In genomic region chr1:203084588-203085527, GRCh38 we compare ENCODE assay signal across 10 cellular contexts. TPM values are rescaled to one million over a fixed set of nuclear protein-coding genes. Genes with fewer than 3 reads are reported as not detected.
DNase-seq lines count a peak whose midpoint lies in the region; ATAC-seq and TF ChIP-seq lines count a peak whose summit lies in the region.
"Had no signal": no experiment of that assay in that cellular context is flagged by ENCODE, and none has a peak within 500 bp of the region (broad histone marks: within the 10 kb centered on the region; RNA-seq: fewer than 3 reads in every experiment).

No MANE protein-coding gene starts in this region.

- TF ChIP-seq CTCF in C4-2B (conservative IDR thresholded peaks at IDR 0.05) (peak; percentile 69), H9 (conservative IDR thresholded peaks at IDR 0.05) (peak; percentile 93)

- H2BK5ac ChIP-seq in H9 (ENCODE audit: insufficient read length, low read length): no peak overlapping the region

- H3K79me2 ChIP-seq in H9 (ENCODE audit: insufficient read depth, low read length): no peaks in the 10 kb centered on the region

- no peaks in the 10 kb centered on the region for H3K9me3 Mint-ChIP-seq in H9
- H3K9me3 Mint-ChIP-seq in activated T-helper 17 cell treated with anti-CD3 and anti-CD28 coated beads, Interleukin-2, amount 50 U/mL, for 72 hours: no peaks in the 10 kb centered on the region

- H2BK12ac ChIP-seq in H9 (ENCODE audit: insufficient read length, low read depth, low read length): no peak overlapping the region

- no peaks in the 10 kb centered on the region for H3K9me3 ChIP-seq in H9 (ENCODE audit: control insufficient read depth, low read depth, low read length)
- H3K9me3 ChIP-seq: breast epithelium had no signal

- no peak overlapping the region for H3K4ac ChIP-seq in H9 (ENCODE audit: low read depth, low read length)

- WGBS in H9 (ENCODE audit: extremely low coverage, insufficient read length, low lambda C conversion rate): no CpG with 5 or more reads among the region's 14 CpGs

- H3K4me1 ChIP-seq in H9 (ENCODE audit: insufficient read depth, low read length): peaks cover 9% of the 10 kb centered on the region
- H3K4me1 ChIP-seq: breast epithelium had no signal

- H3K79me1 ChIP-seq in H9 (ENCODE audit: insufficient read depth, low read depth, low read length, poor library complexity, severe bottlenecking): no peaks in the 10 kb centered on the region

- H2BK15ac ChIP-seq in H9 (ENCODE audit: low read depth, low read length): no peak overlapping the region

- H3K9ac ChIP-seq in H9 (ENCODE audit: extremely low read depth, insufficient read length, low read length): no peak overlapping the region

- no peak overlapping the region for H3K23ac ChIP-seq in H9 (ENCODE audit: insufficient read length, low read depth, low read length)

- H3K56ac ChIP-seq in H9 (ENCODE audit: insufficient read length, low read depth, low read length): no peak overlapping the region

- peaks cover 45 to 54% of the 10 kb centered on the region in 2 experiments for H3K4me1 Mint-ChIP-seq in H9
- H3K4me1 Mint-ChIP-seq in activated T-helper 17 cell treated with anti-CD3 and anti-CD28 coated beads, Interleukin-2, amount 50 U/mL, for 72 hours: no peaks in the 10 kb centered on the region

- H3K27me3 Mint-ChIP-seq in H9 (ENCODE audit: low read depth): peaks cover 2% of the 10 kb centered on the region; the same call in 1 of the 2 replicates
- H3K27me3 Mint-ChIP-seq in activated T-helper 17 cell treated with anti-CD3 and anti-CD28 coated beads, Interleukin-2, amount 50 U/mL, for 72 hours: peaks cover 18% of the 10 kb centered on the region

- H2AK5ac ChIP-seq in H9 (ENCODE audit: insufficient read length, low read length): no peak overlapping the region

- no peaks in the 10 kb centered on the region for H3K27me3 ChIP-seq in H9 (ENCODE audit: insufficient read depth, low read length)
- H3K27me3 ChIP-seq: breast epithelium had no signal

- H3K23me2 ChIP-seq in H9 (ENCODE audit: insufficient read length, low read depth, low read length, poor library complexity, severe bottlenecking): no peaks in the 10 kb centered on the region

- H3K14ac ChIP-seq in H9 (ENCODE audit: insufficient read depth, low read length): no peak overlapping the region

- H3K4me2 ChIP-seq in H9 (ENCODE audit: insufficient read depth, insufficient read length, low read length): no peak overlapping the region

- peak; percentile 40 for ATAC-seq in activated T-helper 17 cell treated with anti-CD3 and anti-CD28 coated beads, Interleukin-2, amount 50 U/mL, for 72 hours (replicated peaks)

- H3T11ph ChIP-seq in H9 (ENCODE audit: low read length): no peak overlapping the region

- no peak overlapping the region for H4K8ac ChIP-seq in H9 (replicated peaks; ENCODE audit: insufficient read length, low read depth, low read length)

- H3K36me3 Mint-ChIP-seq in H9 (ENCODE audit: insufficient read depth in 1 of 3, low read depth in 3 of 3): no peaks in the 10 kb centered on the region
- no peaks in the 10 kb centered on the region for H3K36me3 Mint-ChIP-seq in activated T-helper 17 cell treated with anti-CD3 and anti-CD28 coated beads, Interleukin-2, amount 50 U/mL, for 72 hours (ENCODE audit: low read depth)

- H4K20me1 ChIP-seq in H9 (ENCODE audit: control insufficient read depth, insufficient read depth, insufficient read length): peaks cover 3% of the 10 kb centered on the region

- H3K27ac ChIP-seq in C4-2B: no peak overlapping the region
- no peak overlapping the region for H3K27ac ChIP-seq in H9 (ENCODE audit: insufficient read length, low read depth, low read length)
- H3K27ac ChIP-seq: breast epithelium had no signal

- H3K18ac ChIP-seq in H9 (ENCODE audit: insufficient read length, low read depth, low read length): no peak overlapping the region

- H2BK20ac ChIP-seq in H9 (ENCODE audit: low read depth, low read length, poor library complexity, severe bottlenecking): no peak overlapping the region

- H3K27ac Mint-ChIP-seq in H9: no peak overlapping the region; a peak in 1 of 7 replicates
- H3K27ac Mint-ChIP-seq in activated T-helper 17 cell treated with anti-CD3 and anti-CD28 coated beads, Interleukin-2, amount 50 U/mL, for 72 hours: no peak overlapping the region

- no peak overlapping the region for H2BK120ac ChIP-seq in H9 (ENCODE audit: low read depth, low read length, poor library complexity, severe bottlenecking)

- H4K91ac ChIP-seq in H9 (ENCODE audit: insufficient read length, low read depth, low read length): no peak overlapping the region

- no peak overlapping the region for H2AFZ ChIP-seq in H9 (ENCODE audit: low read length)

- DNase-seq in H9 (peak; percentile 78), myocyte (ENCODE audit: low read depth) (peak; percentile 79), pons (ENCODE audit: low spot score) (no peak), putamen (ENCODE audit: low spot score) (no peak), activated gamma-delta T cell treated with Interleukin-2 at 50 U/mL for 16 hours (no peak), GM19240 (ENCODE audit: insufficient read length, low spot score) (no peak)
- DNase-seq: NK-92 treated with Interleukin-12 subunit alpha and Interleukin-12 subunit beta, amount 100 ng/mL, for 24 hours had no signal

- no peak overlapping the region for H3K4me3 Mint-ChIP-seq in H9
- H3K4me3 Mint-ChIP-seq in activated T-helper 17 cell treated with anti-CD3 and anti-CD28 coated beads, Interleukin-2, amount 50 U/mL, for 72 hours: no peak overlapping the region

- H4K5ac ChIP-seq in H9 (ENCODE audit: insufficient read length, low read depth, low read length): no peak overlapping the region

RNA-seq across cellular contexts. Expression of gene MYOG, which starts 1.0 kb away (rescaled TPM):
- not detected in 2 replicates for total RNA-seq in H9 (2021)
- total RNA-seq in activated T-helper 17 cell treated with anti-CD3 and anti-CD28 coated beads, Interleukin-2, amount 50 U/mL, for 72 hours: not detected
- total RNA-seq in myocyte: 882 and 1,586 TPM in 2 replicates
- polyA plus RNA-seq in myocyte (2012): 367 TPM
- total RNA-seq: breast epithelium had no signal

RNA-seq across cellular contexts. Expression of gene ADORA1, which starts 42.7 kb away (rescaled TPM):
- total RNA-seq in H9 (2021): 1.3 and 3.0 TPM in 2 replicates
- not detected for total RNA-seq in activated T-helper 17 cell treated with anti-CD3 and anti-CD28 coated beads, Interleukin-2, amount 50 U/mL, for 72 hours
- total RNA-seq in myocyte: 27.4 and 42.0 TPM in 2 replicates
- 75.1 TPM for polyA plus RNA-seq in myocyte (2012)

RNA-seq across cellular contexts. Expression of gene PPFIA4, which starts 58.6 kb away (rescaled TPM):
- total RNA-seq in H9 (2021): 2.8 and 3.9 TPM in 2 replicates
- 100 to 1,000 TPM in 1 of 2 donors, 10 to 100 TPM in 1; 38.1 to 244 TPM for total RNA-seq in activated T-helper 17 cell treated with anti-CD3 and anti-CD28 coated beads, Interleukin-2, amount 50 U/mL, for 72 hours
- total RNA-seq in myocyte: 122 and 180 TPM in 2 replicates
- polyA plus RNA-seq in myocyte (2012): 110 TPM

Comparison
In these comparisons a context has a peak if more than half of its experiments do, and no peak if none do; other contexts are left out.
1. DNase-seq: peak in H9 (single experiment) and myocyte (single experiment); none in pons (single experiment), putamen (single experiment), activated gamma-delta T cell treated with Interleukin-2 at 50 U/mL for 16 hours (single experiment) and GM19240 (single experiment).
2. RNA of gene MYOG, which starts 1.0 kb away (total RNA-seq): 882 to 1,586 TPM in myocyte; not detected in H9 and not detected in activated T-helper 17 cell treated with anti-CD3 and anti-CD28 coated beads, Interleukin-2, amount 50 U/mL, for 72 hours; every median in the first group is over 100 times any median in the second.